1 cellular context compared by ENCODE assay signal in the genomic region with DNA sequence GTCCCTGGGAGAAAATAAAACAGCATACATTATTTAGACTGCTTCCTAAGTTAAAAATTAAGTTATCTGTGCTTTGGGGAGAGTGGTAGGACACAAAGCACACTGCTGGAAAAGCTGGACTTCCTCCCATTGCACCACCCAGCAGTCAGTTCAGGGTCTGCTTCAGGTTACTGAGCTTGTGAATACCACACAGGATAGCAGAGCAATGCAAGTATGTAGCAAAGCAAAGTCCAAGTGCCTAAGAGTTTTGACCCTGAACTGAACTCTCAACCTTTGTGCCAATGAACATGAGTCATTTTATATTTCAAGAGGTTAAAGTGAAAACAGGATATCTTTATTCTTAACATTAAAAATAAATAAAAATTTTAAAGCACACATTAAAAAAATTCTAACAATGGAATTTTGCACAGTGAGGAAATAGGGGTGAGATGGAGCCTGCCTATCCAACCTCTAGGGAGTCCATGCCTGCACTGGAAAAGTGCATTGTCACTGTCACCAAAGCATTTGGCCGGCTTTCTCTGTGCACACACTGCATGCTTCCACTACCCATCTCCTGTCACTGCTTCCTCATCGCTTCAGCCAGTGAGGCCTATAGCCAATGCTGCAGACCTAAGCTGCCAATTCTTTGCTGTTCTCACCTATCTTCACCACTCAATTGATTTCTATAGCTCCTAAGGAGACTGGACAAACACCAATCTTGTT.
TF ChIP-seq lines count a peak whose summit lies in the region.

No MANE protein-coding gene starts in this region.

TF ChIP-seq in HepG2, 621 proteins besides CTCF, POLR2A, EP300 and RAD21 (continued from another document and continues in another):
- TF ChIP-seq, protein P1, sequence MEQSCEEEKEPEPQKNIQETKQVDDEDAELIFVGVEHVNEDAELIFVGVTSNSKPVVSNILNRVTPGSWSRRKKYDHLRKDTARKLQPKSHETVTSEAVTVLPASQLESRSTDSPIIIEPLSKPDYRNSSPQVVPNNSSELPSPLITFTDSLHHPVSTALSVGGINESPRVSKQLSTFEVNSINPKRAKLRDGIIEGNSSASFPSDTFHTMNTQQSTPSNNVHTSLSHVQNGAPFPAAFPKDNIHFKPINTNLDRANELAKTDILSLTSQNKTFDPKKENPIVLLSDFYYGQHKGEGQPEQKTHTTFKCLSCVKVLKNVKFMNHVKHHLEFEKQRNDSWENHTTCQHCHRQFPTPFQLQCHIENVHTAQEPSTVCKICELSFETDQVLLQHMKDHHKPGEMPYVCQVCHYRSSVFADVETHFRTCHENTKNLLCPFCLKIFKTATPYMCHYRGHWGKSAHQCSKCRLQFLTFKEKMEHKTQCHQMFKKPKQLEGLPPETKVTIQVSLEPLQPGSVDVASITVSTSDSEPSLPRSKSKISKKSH (CRISPR knock-in tag; IDR thresholded peaks at IDR 0.05; ENCODE audit: borderline replicate concordance): no peak
- TF ChIP-seq XBP1 (CRISPR knock-in tag; IDR thresholded peaks at IDR 0.05) (no peak), ZNF256 (CRISPR knock-in tag; conservative IDR thresholded peaks at IDR 0.05) (no peak), HNRNPH1 (optimal IDR thresholded peaks at IDR 0.05; ENCODE audit: low read depth, low read length) (no peak), SYNCRIP (IDR thresholded peaks at IDR 0.05; ENCODE audit: insufficient read depth, low read depth, low read length) (no peak), ARNTL (CRISPR knock-in tag; IDR thresholded peaks at IDR 0.05) (no peak), NFKBIZ (CRISPR knock-in tag; IDR thresholded peaks at IDR 0.05) (peak; percentile 48; the same call in 1 of the 2 replicates), ZSCAN29 (CRISPR knock-in tag; conservative IDR thresholded peaks at IDR 0.05) (no peak), YEATS4 (CRISPR knock-in tag; IDR thresholded peaks at IDR 0.05; ENCODE audit: borderline replicate concordance) (peak; percentile 63), MBNL3 (CRISPR knock-in tag; conservative IDR thresholded peaks at IDR 0.05) (no peak), CBFB (CRISPR knock-in tag; IDR thresholded peaks at IDR 0.05) (peak; percentile 31; the same call in 1 of the 2 replicates), ZFYVE20 (CRISPR knock-in tag; IDR thresholded peaks at IDR 0.05; ENCODE audit: borderline replicate concordance, low read depth) (no peak), SRY (CRISPR knock-in tag; IDR thresholded peaks at IDR 0.05) (no peak), FOXP1 (IDR thresholded peaks at IDR 0.05) (no peak), FOXP1 (CRISPR knock-in tag; IDR thresholded peaks at IDR 0.05) (peak; percentile 73), JARID2 (CRISPR knock-in tag; IDR thresholded peaks at IDR 0.05; ENCODE audit: insufficient replicate concordance) (no peak), SMYD3 (CRISPR knock-in tag; IDR thresholded peaks at IDR 0.05) (no peak), HOXA5 (CRISPR knock-in tag; IDR thresholded peaks at IDR 0.05) (peak; percentile 56; the same call in 1 of the 2 replicates), TAF1 (CRISPR knock-in tag; IDR thresholded peaks at IDR 0.05) (no peak), ZNF652 (CRISPR knock-in tag; IDR thresholded peaks at IDR 0.05; ENCODE audit: borderline replicate concordance, low read depth) (peak; percentile 64; the same call in 1 of the 2 replicates), IKZF1 (IDR thresholded peaks at IDR 0.05) (no peak), DMAP1 (CRISPR knock-in tag; IDR thresholded peaks at IDR 0.05) (peak; percentile 71; the same call in 1 of the 2 replicates), GATA4 (IDR thresholded peaks at IDR 0.05; ENCODE audit: borderline replicate concordance, low read depth) (peak; percentile 65; the same call in 1 of the 2 replicates), ZNF567 (CRISPR knock-in tag; IDR thresholded peaks at IDR 0.05; ENCODE audit: borderline replicate concordance) (no peak; the same call in 1 of the 2 replicates)
- TF ChIP-seq, protein P2, sequence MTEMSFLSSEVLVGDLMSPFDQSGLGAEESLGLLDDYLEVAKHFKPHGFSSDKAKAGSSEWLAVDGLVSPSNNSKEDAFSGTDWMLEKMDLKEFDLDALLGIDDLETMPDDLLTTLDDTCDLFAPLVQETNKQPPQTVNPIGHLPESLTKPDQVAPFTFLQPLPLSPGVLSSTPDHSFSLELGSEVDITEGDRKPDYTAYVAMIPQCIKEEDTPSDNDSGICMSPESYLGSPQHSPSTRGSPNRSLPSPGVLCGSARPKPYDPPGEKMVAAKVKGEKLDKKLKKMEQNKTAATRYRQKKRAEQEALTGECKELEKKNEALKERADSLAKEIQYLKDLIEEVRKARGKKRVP (CRISPR knock-in tag; IDR thresholded peaks at IDR 0.05): peak in 1 of 2 experiments; percentile 74; a peak in 2 of 4 replicates
- TF ChIP-seq, protein P3, sequence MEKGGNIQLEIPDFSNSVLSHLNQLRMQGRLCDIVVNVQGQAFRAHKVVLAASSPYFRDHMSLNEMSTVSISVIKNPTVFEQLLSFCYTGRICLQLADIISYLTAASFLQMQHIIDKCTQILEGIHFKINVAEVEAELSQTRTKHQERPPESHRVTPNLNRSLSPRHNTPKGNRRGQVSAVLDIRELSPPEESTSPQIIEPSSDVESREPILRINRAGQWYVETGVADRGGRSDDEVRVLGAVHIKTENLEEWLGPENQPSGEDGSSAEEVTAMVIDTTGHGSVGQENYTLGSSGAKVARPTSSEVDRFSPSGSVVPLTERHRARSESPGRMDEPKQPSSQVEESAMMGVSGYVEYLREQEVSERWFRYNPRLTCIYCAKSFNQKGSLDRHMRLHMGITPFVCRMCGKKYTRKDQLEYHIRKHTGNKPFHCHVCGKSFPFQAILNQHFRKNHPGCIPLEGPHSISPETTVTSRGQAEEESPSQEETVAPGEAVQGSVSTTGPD (CRISPR knock-in tag; IDR thresholded peaks at IDR 0.05): no peak; the same call in 1 of the 2 replicates
- TF ChIP-seq, protein P4, sequence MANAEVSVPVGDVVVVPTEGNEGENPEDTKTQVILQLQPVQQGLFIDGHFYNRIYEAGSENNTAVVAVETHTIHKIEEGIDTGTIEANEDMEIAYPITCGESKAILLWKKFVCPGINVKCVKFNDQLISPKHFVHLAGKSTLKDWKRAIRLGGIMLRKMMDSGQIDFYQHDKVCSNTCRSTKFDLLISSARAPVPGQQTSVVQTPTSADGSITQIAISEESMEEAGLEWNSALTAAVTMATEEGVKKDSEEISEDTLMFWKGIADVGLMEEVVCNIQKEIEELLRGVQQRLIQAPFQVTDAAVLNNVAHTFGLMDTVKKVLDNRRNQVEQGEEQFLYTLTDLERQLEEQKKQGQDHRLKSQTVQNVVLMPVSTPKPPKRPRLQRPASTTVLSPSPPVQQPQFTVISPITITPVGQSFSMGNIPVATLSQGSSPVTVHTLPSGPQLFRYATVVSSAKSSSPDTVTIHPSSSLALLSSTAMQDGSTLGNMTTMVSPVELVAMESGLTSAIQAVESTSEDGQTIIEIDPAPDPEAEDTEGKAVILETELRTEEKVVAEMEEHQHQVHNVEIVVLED (CRISPR knock-in tag; IDR thresholded peaks at IDR 0.05; ENCODE audit: borderline replicate concordance): no peak; the same call in 1 of the 2 replicates
- TF ChIP-seq, protein P5, sequence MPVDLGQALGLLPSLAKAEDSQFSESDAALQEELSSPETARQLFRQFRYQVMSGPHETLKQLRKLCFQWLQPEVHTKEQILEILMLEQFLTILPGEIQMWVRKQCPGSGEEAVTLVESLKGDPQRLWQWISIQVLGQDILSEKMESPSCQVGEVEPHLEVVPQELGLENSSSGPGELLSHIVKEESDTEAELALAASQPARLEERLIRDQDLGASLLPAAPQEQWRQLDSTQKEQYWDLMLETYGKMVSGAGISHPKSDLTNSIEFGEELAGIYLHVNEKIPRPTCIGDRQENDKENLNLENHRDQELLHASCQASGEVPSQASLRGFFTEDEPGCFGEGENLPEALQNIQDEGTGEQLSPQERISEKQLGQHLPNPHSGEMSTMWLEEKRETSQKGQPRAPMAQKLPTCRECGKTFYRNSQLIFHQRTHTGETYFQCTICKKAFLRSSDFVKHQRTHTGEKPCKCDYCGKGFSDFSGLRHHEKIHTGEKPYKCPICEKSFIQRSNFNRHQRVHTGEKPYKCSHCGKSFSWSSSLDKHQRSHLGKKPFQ (CRISPR knock-in tag; IDR thresholded peaks at IDR 0.05; ENCODE audit: insufficient replicate concordance): no peak
- TF ChIP-seq, protein P6, sequence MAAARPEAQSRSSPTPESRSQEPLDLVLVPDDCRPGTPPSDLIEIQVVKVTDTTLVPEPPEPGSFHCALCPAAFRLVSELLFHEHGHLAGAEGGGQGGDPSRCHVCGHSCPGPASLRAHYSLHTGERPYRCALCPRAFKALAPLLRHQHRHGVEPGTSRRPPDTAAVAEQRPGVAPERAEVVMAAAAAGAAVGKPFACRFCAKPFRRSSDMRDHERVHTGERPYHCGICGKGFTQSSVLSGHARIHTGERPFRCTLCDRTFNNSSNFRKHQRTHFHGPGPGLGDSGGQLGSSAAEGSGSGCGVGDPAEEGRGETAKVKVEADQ (CRISPR knock-in tag; IDR thresholded peaks at IDR 0.05; ENCODE audit: borderline replicate concordance): peak; percentile 61; the same call in 1 of the 2 replicates
- TF ChIP-seq, protein P7, sequence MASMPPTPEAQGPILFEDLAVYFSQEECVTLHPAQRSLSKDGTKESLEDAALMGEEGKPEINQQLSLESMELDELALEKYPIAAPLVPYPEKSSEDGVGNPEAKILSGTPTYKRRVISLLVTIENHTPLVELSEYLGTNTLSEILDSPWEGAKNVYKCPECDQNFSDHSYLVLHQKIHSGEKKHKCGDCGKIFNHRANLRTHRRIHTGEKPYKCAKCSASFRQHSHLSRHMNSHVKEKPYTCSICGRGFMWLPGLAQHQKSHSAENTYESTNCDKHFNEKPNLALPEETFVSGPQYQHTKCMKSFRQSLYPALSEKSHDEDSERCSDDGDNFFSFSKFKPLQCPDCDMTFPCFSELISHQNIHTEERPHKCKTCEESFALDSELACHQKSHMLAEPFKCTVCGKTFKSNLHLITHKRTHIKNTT (CRISPR knock-in tag; IDR thresholded peaks at IDR 0.05): no peak
- TF ChIP-seq, protein P8, sequence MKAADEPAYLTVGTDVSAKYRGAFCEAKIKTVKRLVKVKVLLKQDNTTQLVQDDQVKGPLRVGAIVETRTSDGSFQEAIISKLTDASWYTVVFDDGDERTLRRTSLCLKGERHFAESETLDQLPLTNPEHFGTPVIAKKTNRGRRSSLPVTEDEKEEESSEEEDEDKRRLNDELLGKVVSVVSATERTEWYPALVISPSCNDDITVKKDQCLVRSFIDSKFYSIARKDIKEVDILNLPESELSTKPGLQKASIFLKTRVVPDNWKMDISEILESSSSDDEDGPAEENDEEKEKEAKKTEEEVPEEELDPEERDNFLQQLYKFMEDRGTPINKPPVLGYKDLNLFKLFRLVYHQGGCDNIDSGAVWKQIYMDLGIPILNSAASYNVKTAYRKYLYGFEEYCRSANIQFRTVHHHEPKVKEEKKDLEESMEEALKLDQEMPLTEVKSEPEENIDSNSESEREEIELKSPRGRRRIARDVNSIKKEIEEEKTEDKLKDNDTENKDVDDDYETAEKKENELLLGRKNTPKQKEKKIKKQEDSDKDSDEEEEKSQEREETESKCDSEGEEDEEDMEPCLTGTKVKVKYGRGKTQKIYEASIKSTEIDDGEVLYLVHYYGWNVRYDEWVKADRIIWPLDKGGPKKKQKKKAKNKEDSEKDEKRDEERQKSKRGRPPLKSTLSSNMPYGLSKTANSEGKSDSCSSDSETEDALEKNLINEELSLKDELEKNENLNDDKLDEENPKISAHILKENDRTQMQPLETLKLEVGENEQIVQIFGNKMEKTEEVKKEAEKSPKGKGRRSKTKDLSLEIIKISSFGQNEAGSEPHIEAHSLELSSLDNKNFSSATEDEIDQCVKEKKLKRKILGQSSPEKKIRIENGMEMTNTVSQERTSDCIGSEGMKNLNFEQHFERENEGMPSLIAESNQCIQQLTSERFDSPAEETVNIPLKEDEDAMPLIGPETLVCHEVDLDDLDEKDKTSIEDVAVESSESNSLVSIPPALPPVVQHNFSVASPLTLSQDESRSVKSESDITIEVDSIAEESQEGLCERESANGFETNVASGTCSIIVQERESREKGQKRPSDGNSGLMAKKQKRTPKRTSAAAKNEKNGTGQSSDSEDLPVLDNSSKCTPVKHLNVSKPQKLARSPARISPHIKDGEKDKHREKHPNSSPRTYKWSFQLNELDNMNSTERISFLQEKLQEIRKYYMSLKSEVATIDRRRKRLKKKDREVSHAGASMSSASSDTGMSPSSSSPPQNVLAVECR (CRISPR knock-in tag; IDR thresholded peaks at IDR 0.05; ENCODE audit: borderline replicate concordance): peak; percentile 38; the same call in 1 of the 2 replicates
- TF ChIP-seq, protein P9, sequence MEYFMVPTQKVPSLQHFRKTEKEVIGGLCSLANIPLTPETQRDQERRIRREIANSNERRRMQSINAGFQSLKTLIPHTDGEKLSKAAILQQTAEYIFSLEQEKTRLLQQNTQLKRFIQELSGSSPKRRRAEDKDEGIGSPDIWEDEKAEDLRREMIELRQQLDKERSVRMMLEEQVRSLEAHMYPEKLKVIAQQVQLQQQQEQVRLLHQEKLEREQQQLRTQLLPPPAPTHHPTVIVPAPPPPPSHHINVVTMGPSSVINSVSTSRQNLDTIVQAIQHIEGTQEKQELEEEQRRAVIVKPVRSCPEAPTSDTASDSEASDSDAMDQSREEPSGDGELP (IDR thresholded peaks at IDR 0.05; ENCODE audit: borderline replicate concordance, low read depth): peak; percentile 27; the same call in 1 of the 2 replicates
- TF ChIP-seq, protein P10, sequence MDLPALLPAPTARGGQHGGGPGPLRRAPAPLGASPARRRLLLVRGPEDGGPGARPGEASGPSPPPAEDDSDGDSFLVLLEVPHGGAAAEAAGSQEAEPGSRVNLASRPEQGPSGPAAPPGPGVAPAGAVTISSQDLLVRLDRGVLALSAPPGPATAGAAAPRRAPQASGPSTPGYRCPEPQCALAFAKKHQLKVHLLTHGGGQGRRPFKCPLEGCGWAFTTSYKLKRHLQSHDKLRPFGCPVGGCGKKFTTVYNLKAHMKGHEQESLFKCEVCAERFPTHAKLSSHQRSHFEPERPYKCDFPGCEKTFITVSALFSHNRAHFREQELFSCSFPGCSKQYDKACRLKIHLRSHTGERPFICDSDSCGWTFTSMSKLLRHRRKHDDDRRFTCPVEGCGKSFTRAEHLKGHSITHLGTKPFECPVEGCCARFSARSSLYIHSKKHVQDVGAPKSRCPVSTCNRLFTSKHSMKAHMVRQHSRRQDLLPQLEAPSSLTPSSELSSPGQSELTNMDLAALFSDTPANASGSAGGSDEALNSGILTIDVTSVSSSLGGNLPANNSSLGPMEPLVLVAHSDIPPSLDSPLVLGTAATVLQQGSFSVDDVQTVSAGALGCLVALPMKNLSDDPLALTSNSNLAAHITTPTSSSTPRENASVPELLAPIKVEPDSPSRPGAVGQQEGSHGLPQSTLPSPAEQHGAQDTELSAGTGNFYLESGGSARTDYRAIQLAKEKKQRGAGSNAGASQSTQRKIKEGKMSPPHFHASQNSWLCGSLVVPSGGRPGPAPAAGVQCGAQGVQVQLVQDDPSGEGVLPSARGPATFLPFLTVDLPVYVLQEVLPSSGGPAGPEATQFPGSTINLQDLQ (CRISPR knock-in tag; IDR thresholded peaks at IDR 0.05): no peak
- TF ChIP-seq, protein P11, sequence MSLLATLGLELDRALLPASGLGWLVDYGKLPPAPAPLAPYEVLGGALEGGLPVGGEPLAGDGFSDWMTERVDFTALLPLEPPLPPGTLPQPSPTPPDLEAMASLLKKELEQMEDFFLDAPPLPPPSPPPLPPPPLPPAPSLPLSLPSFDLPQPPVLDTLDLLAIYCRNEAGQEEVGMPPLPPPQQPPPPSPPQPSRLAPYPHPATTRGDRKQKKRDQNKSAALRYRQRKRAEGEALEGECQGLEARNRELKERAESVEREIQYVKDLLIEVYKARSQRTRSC (CRISPR knock-in tag; IDR thresholded peaks at IDR 0.05; ENCODE audit: low read depth): no peak
- TF ChIP-seq, protein P12, sequence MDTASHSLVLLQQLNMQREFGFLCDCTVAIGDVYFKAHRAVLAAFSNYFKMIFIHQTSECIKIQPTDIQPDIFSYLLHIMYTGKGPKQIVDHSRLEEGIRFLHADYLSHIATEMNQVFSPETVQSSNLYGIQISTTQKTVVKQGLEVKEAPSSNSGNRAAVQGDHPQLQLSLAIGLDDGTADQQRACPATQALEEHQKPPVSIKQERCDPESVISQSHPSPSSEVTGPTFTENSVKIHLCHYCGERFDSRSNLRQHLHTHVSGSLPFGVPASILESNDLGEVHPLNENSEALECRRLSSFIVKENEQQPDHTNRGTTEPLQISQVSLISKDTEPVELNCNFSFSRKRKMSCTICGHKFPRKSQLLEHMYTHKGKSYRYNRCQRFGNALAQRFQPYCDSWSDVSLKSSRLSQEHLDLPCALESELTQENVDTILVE (CRISPR knock-in tag; IDR thresholded peaks at IDR 0.05): no peak
